In genomic region chr5:33659526-33660169, GRCh38 we compare ENCODE assay signal across 21 cellular contexts.
"Had no signal": no experiment of that assay in that cellular context is flagged by ENCODE, and none has a peak within 500 bp of the region (broad histone marks: within the 10 kb centered on the region; RNA-seq: fewer than 3 reads in every experiment).

No MANE protein-coding gene starts in this region.

- DNase-seq: effector memory CD4-positive, alpha-beta T cell; gastrocnemius medialis; heart right ventricle; hypothalamus; kidney glomerular epithelial cell; lower lobe of right lung; occipital lobe; right lobe of liver; stimulated activated CD4-positive, alpha-beta T cell treated with anti-CD3 and anti-CD28 coated beads, Interleukin-4, amount 100 ng/mL, for 1 hour; stimulated activated CD8-positive, alpha-beta memory T cell treated with anti-CD3 and anti-CD28 coated beads, Interleukin-4, amount 100 ng/mL, for 48 hours; transverse colon had no signal

- H3K4me1 Mint-ChIP-seq: memory B cell; stimulated activated effector memory CD8-positive, alpha-beta T cell treated with anti-CD3 and anti-CD28 coated beads, Interleukin-12 subunit alpha, Interleukin-12 subunit beta, amount 100 ng/mL, for 72 hours had no signal

- H3K9me3 Mint-ChIP-seq: memory B cell; stimulated activated effector memory CD8-positive, alpha-beta T cell treated with anti-CD3 and anti-CD28 coated beads, Interleukin-12 subunit alpha, Interleukin-12 subunit beta, amount 100 ng/mL, for 72 hours; stimulated activated naive CD8-positive, alpha-beta T cell treated with anti-CD3 and anti-CD28 coated beads, Interleukin-15, Interleukin-2, amounts not matched to agents 100 ng/mL and 50 ng/mL, for 24 hours had no signal

- H3K79me2 ChIP-seq: parathyroid adenoma had no signal

- H3K4me1 ChIP-seq: gastrocnemius medialis, lower lobe of right lung, parathyroid adenoma, prostate gland, right lobe of liver, transverse colon had no signal

- H3K36me3 ChIP-seq: gastrocnemius medialis, lower lobe of right lung, prostate gland, right lobe of liver, thoracic aorta, transverse colon had no signal

- H3K4me3 Mint-ChIP-seq: memory B cell; mesothelial cell of epicardium; natural killer cell treated with Interleukin-12 subunit alpha and Interleukin-12 subunit beta and Interleukin-15 and Interleukin-18, amount 100 ng/mL, for 72 hours; stimulated activated effector memory CD8-positive, alpha-beta T cell treated with anti-CD3 and anti-CD28 coated beads, Interleukin-12 subunit alpha, Interleukin-12 subunit beta, amount 100 ng/mL, for 72 hours; stimulated activated naive CD8-positive, alpha-beta T cell treated with anti-CD3 and anti-CD28 coated beads, Interleukin-15, Interleukin-2, amounts not matched to agents 100 ng/mL and 50 ng/mL, for 24 hours had no signal

- H3K9ac ChIP-seq: parathyroid adenoma had no signal

- H3K9me3 ChIP-seq: gastrocnemius medialis, heart right ventricle, lower lobe of right lung, prostate gland, right lobe of liver, thoracic aorta, transverse colon had no signal

- ATAC-seq: esophagus mucosa; gastrocnemius medialis; left lobe of liver; lower lobe of right lung; natural killer cell treated with Interleukin-12 subunit alpha and Interleukin-12 subunit beta and Interleukin-15 and Interleukin-18, amount 100 ng/mL, for 72 hours; right lobe of liver; stimulated activated effector memory CD8-positive, alpha-beta T cell treated with anti-CD3 and anti-CD28 coated beads, Interleukin-12 subunit alpha, Interleukin-12 subunit beta, amount 100 ng/mL, for 72 hours had no signal

- H2AFZ ChIP-seq: parathyroid adenoma had no signal

- H3K27me3 ChIP-seq: gastrocnemius medialis, heart right ventricle, right lobe of liver, transverse colon had no signal

- H3K27ac Mint-ChIP-seq: memory B cell; mesothelial cell of epicardium; natural killer cell treated with Interleukin-12 subunit alpha and Interleukin-12 subunit beta and Interleukin-15 and Interleukin-18, amount 100 ng/mL, for 72 hours; stimulated activated effector memory CD8-positive, alpha-beta T cell treated with anti-CD3 and anti-CD28 coated beads, Interleukin-12 subunit alpha, Interleukin-12 subunit beta, amount 100 ng/mL, for 72 hours; stimulated activated naive CD8-positive, alpha-beta T cell treated with anti-CD3 and anti-CD28 coated beads, Interleukin-15, Interleukin-2, amounts not matched to agents 100 ng/mL and 50 ng/mL, for 24 hours had no signal

- H3K4me3 ChIP-seq: gastrocnemius medialis, heart right ventricle, lower lobe of right lung, prostate gland, right lobe of liver, thoracic aorta, transverse colon had no signal

- H3K27ac ChIP-seq: gastrocnemius medialis, heart right ventricle, lower lobe of right lung, parathyroid adenoma, prostate gland, right lobe of liver, thoracic aorta, transverse colon had no signal

- H3K36me3 Mint-ChIP-seq: memory B cell; mesothelial cell of epicardium; natural killer cell treated with Interleukin-12 subunit alpha and Interleukin-12 subunit beta and Interleukin-15 and Interleukin-18, amount 100 ng/mL, for 72 hours; stimulated activated effector memory CD8-positive, alpha-beta T cell treated with anti-CD3 and anti-CD28 coated beads, Interleukin-12 subunit alpha, Interleukin-12 subunit beta, amount 100 ng/mL, for 72 hours had no signal
